In the genomic region with DNA sequence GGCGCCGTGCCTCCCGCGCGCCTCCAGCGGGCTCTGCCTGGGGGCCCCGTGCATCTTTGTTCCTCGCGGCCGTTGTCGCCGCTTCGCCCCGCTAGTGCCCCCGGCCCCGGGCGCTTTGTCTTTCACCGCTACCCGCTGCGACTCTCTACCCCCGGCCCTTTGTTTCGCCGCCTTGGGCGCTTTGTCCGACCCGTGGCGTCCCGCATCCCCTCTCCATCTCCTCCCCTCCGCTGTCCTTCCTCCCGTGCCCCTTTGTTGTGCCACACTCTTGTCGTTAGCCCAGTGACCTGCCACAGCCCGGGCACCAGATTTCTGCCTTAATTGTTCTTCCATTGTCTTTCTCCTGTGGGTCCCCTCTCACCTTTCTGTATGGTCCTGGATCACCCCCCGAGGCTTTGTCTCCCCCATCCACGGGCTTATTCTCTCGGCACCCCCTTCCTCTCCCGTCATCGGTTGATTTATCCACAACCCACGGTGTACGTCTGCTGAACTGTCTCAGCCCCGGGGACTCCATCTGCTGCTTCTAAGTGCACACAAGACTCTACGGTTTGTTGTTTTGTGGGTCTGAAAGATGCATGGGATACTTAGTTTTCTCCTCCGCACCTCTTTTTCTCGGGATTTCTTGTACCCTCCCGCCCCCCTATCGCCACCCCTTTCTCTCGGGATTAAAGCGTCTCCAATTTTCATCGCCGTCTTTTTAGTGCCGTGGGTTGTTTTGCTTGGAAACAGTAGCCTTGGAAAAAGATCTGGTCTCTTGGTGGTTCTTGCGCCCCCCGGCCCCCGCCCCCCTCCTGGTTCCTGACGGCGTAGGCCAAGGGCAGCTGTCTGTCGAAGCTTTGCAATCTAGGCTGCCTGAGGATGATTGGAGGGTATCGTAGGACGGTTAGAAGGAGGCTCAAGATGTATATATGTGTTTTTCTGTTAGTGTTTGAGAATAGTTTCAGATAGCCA, we compare ENCODE assay signal across 8 cellular contexts. TPM values are rescaled to one million over a fixed set of nuclear protein-coding genes. Genes with fewer than 3 reads are reported as not detected.
A peak's percentile ranks its signal among the peaks of the same experiment; 100 is the strongest.
DNase-seq lines count a peak whose midpoint lies in the region; ATAC-seq and TF ChIP-seq lines count a peak whose summit lies in the region.

No MANE protein-coding gene starts in this region.

- DNase-seq in A673 (ENCODE audit: low spot score) (peak; percentile 45), mammary epithelial cell (peak; percentile 20), NCI-H510A (lab: John Stamatoyannopoulos, UW) (no peak)
- peak; percentile 15 for DNase-seq in stimulated activated CD8-positive, alpha-beta memory T cell treated with anti-CD3 and anti-CD28 coated beads, Interleukin-12 subunit alpha, Interleukin-12 subunit beta, amount 100 ng/mL, for 4 hours (ENCODE audit: low read depth)

- H3K4me3 ChIP-seq in A673 (ENCODE audit: low read depth, low read length, poor library complexity, severe bottlenecking) (peak overlapping the region; percentile 92), HEK293 (ENCODE audit: low read depth, low read length) (peak overlapping the region; percentile 90), mammary epithelial cell (replicated peaks in 1 of 3; ENCODE audit: insufficient read depth in 1 of 3, low read depth in 2 of 3, low read length in 3 of 3) (peak overlapping the region; percentile 64 to 90 (median 68)), liver (ENCODE audit: low read depth in 1 of 3, low read length in 3 of 3) (peak overlapping the region; percentile 83 to 90 (median 90))

- no peak for TF ChIP-seq CTCF in A673 (conservative IDR thresholded peaks at IDR 0.05; ENCODE audit: low read depth, low read length)
- no peak for TF ChIP-seq CTCF in HEK293 (tag by site-specific recombination; IDR thresholded peaks at IDR 0.05)
- TF ChIP-seq CTCF in mammary epithelial cell (conservative IDR thresholded peaks at IDR 0.05 in 1 of 2, IDR thresholded peaks at IDR 0.05 in 1 of 2; ENCODE audit: extremely low read depth in 1 of 2, insufficient read depth in 1 of 2, low read depth in 1 of 2, low read length in 2 of 2): peak in 1 of 2 donors; percentile 7
- no peak for TF ChIP-seq CTCF in liver (IDR thresholded peaks at IDR 0.05; ENCODE audit: low read depth, low read length, missing input control)

- no peak for ATAC-seq in GM21526 (IDR thresholded peaks at IDR 0.05; ENCODE audit: low FRiP score, unreplicated experiment)

- CTCF ChIA-PET in A673 (lab: Charles Lee) (no interaction called here), HEK293 (lab: Yijun Ruan, JAX) (no interaction called here), mammary epithelial cell (lab: Charles Lee; ENCODE audit: low non-redundant PET) (no interaction called here)

- H3K79me2 ChIP-seq in mammary epithelial cell (ENCODE audit: insufficient read depth, low read length): peaks cover 53% of the 10 kb centered on the region

- H3K27me3 ChIP-seq in A673 (replicated peaks; ENCODE audit: insufficient read depth, low read depth, low read length, poor library complexity) (no peaks in the 10 kb centered on the region), mammary epithelial cell (ENCODE audit: insufficient read depth, low read length) (no peaks in the 10 kb centered on the region), liver (ENCODE audit: control insufficient read depth in 4 of 4, insufficient read depth in 4 of 4, low read length in 3 of 4) (no peaks in the 10 kb centered on the region)

- H3K9me3 Mint-ChIP-seq in T-helper 1 cell treated with Interleukin-12 subunit alpha and Interleukin-12 subunit beta and Interleukin-4 antibody, amounts not matched to agents 30 μg/mL and 1 μg/mL, for 36 hours: peaks cover 13% of the 10 kb centered on the region

- H3K36me3 ChIP-seq in A673 (ENCODE audit: insufficient read depth, low read length, poor library complexity, severe bottlenecking): no peaks in the 10 kb centered on the region
- no peaks in the 10 kb centered on the region for H3K36me3 ChIP-seq in HEK293 (ENCODE audit: control insufficient read depth in 2 of 2, insufficient read depth in 1 of 2, low read length in 2 of 2)
- no peaks in the 10 kb centered on the region for H3K36me3 ChIP-seq in mammary epithelial cell (ENCODE audit: insufficient read depth, low read length)
- H3K36me3 ChIP-seq in liver (ENCODE audit: control insufficient read depth in 4 of 4, insufficient read depth in 3 of 4, low read depth in 1 of 4, low read length in 3 of 4): no peaks in the 10 kb centered on the region

- H3K27ac ChIP-seq in A673 (ENCODE audit: low read depth, low read length, poor library complexity, severe bottlenecking) (peak overlapping the region; percentile 70), HEK293 (ENCODE audit: extremely low read depth, low read depth, low read length) (peak overlapping the region; percentile 89), mammary epithelial cell (ENCODE audit: insufficient read depth, low read depth, low read length) (peak overlapping the region; percentile 74), liver (ENCODE audit: low read depth in 1 of 2, low read length in 2 of 2) (peak overlapping the region; percentile 22 to 32)

- WGBS in mammary epithelial cell (ENCODE audit: low coverage, missing lambda C conversion rate): 20% methylated on average over 8 of the region's 58 CpGs
- WGBS in liver: 1% methylated on average over 58 of the region's 58 CpGs

- BruUV-seq in A673 (replicated peaks; lab: Mats Ljungman, UMichigan) (no TSS peak), mammary epithelial cell (replicated peaks; lab: Mats Ljungman, UMichigan) (no TSS peak)

- POLR2A ChIA-PET in A673 (lab: Charles Lee; ENCODE audit: low non-redundant PET) (no interaction called here), HEK293 (lab: Yijun Ruan, JAX) (interaction anchor here (0.7 kb wide), 2 partner anchors 97 to 837 kb away, joined by 3 to 9 read pairs; no protein-coding TSS in a partner anchor)

- peak overlapping the region; percentile 100 for H3K4me3 Mint-ChIP-seq in T-helper 1 cell treated with Interleukin-12 subunit alpha and Interleukin-12 subunit beta and Interleukin-4 antibody, amounts not matched to agents 30 μg/mL and 1 μg/mL, for 36 hours

- peak overlapping the region; percentile 97 for H2AFZ ChIP-seq in mammary epithelial cell (ENCODE audit: low read depth, low read length)

- H3K9me3 ChIP-seq in A673 (ENCODE audit: low read depth, low read length, poor library complexity, severe bottlenecking) (no peaks in the 10 kb centered on the region), HEK293 (ENCODE audit: control insufficient read depth, insufficient read depth, low read depth, low read length) (no peaks in the 10 kb centered on the region), mammary epithelial cell (replicated peaks; ENCODE audit: insufficient read depth, low read length) (peaks cover 3% of the 10 kb centered on the region), liver (ENCODE audit: control insufficient read depth in 4 of 4, low read length in 3 of 4) (no peaks in the 10 kb centered on the region)

- peaks cover 16% of the 10 kb centered on the region for H3K4me1 ChIP-seq in A673 (ENCODE audit: insufficient read depth, low read length, poor library complexity, severe bottlenecking)
- peaks cover 13% of the 10 kb centered on the region for H3K4me1 ChIP-seq in HEK293 (ENCODE audit: control insufficient read depth, insufficient read depth, low read length)
- H3K4me1 ChIP-seq in mammary epithelial cell (ENCODE audit: insufficient read depth, low read length): peaks cover 18% of the 10 kb centered on the region
- peaks cover 0 to 39% (median 24%) of the 10 kb centered on the region in 4 donors for H3K4me1 ChIP-seq in liver (ENCODE audit: control insufficient read depth in 4 of 4, insufficient read depth in 4 of 4, low read length in 3 of 4)

- dilution Hi-C loops in mammary epithelial cell (cut with HindIII; ENCODE audit: low sequenced_read_pairs): no loop called here

- peaks cover 19% of the 10 kb centered on the region for H3K36me3 Mint-ChIP-seq in T-helper 1 cell treated with Interleukin-12 subunit alpha and Interleukin-12 subunit beta and Interleukin-4 antibody, amounts not matched to agents 30 μg/mL and 1 μg/mL, for 36 hours (ENCODE audit: low read depth)

- in situ Hi-C loops in mammary epithelial cell (cut with MboI; ENCODE audit: low sequenced_read_pairs in 2 of 2): loop anchor here in 1 of 2 donors (5.0 to 10.0 kb wide), 3 partner anchors 73 to 327 kb away; no protein-coding TSS in a partner anchor

- peak overlapping the region; percentile 93 for H3K9ac ChIP-seq in mammary epithelial cell (ENCODE audit: insufficient read depth, low read length)
- H3K9ac ChIP-seq in liver (ENCODE audit: low read depth in 1 of 2, low read length in 2 of 2): peak overlapping the region; percentile 70 to 81

- peak overlapping the region; percentile 99 for H3K4me2 ChIP-seq in mammary epithelial cell (ENCODE audit: insufficient read depth, low read depth, low read length)

- intact Hi-C loops in A673 (cut with micrococcal nuclease; ENCODE audit: unreplicated experiment) (loop anchor here (5.0 to 10.0 kb wide), 2 partner anchors 239 to 693 kb away; no protein-coding TSS in a partner anchor), mammary epithelial cell (cut with micrococcal nuclease) (loop anchor here (10.0 kb wide), 2 partner anchors 397 to 543 kb away; a partner anchor contains a TSS)

- peaks cover 45% of the 10 kb centered on the region for H3K4me1 Mint-ChIP-seq in T-helper 1 cell treated with Interleukin-12 subunit alpha and Interleukin-12 subunit beta and Interleukin-4 antibody, amounts not matched to agents 30 μg/mL and 1 μg/mL, for 36 hours (ENCODE audit: low read depth)

- peak overlapping the region; percentile 100 for H3K27ac Mint-ChIP-seq in T-helper 1 cell treated with Interleukin-12 subunit alpha and Interleukin-12 subunit beta and Interleukin-4 antibody, amounts not matched to agents 30 μg/mL and 1 μg/mL, for 36 hours

- H3K27me3 Mint-ChIP-seq in T-helper 1 cell treated with Interleukin-12 subunit alpha and Interleukin-12 subunit beta and Interleukin-4 antibody, amounts not matched to agents 30 μg/mL and 1 μg/mL, for 36 hours (ENCODE audit: low read depth): no peaks in the 10 kb centered on the region

- TF ChIP-seq RAD21 in liver (IDR thresholded peaks at IDR 0.05): no peak

- H4K20me1 ChIP-seq in mammary epithelial cell (ENCODE audit: insufficient read depth, low read length): no peaks in the 10 kb centered on the region

TF ChIP-seq in HEK293, 187 proteins besides CTCF, POLR2A, EP300 and RAD21 (continues in another document):
- peak; percentile 81 for TF ChIP-seq ZNF623 (tag by site-specific recombination; IDR thresholded peaks at IDR 0.05)

TF ChIP-seq in liver, 16 proteins besides CTCF, POLR2A, EP300 and RAD21 (continues in another document):
- no peak for TF ChIP-seq HNF4G (IDR thresholded peaks at IDR 0.05)
- TF ChIP-seq NR2F2 (IDR thresholded peaks at IDR 0.05): no peak

RNA-seq across cellular contexts. Expression of a gene that starts 0.8 kb away (rescaled TPM):
- total RNA-seq in A673 (2021) (59.8 and 65.3 TPM in 2 replicates), mammary epithelial cell (10 to 100 TPM; 26.8 to 35.3 TPM), liver (10 to 100 TPM; 19.4 to 26.4 TPM)
- polyA plus RNA-seq in mammary epithelial cell (29.5 TPM), liver (10 to 100 TPM in 1 of 2 donors, 1 to 10 TPM in 1; 8.0 to 32.2 TPM)
- polyA minus RNA-seq in mammary epithelial cell: 21.7 TPM

Comparison
In these comparisons a context has a peak if more than half of its experiments do, and no peak if none do; other contexts are left out.
1. H3K27ac ChIP-seq: peak in every context shown above with its lines; median percentile 89 in HEK293; 74 in mammary epithelial cell; 70 in A673; 27 in liver.